25 cellular contexts compared by ENCODE assay signal in genomic region chrX:34546366-34546765, GRCh38.
"Had no signal": no experiment of that assay in that cellular context is flagged by ENCODE, and none has a peak within 500 bp of the region (broad histone marks: within the 10 kb centered on the region; RNA-seq: fewer than 3 reads in every experiment).

No MANE protein-coding gene starts in this region.

- H3K36me3 Mint-ChIP-seq: mesothelial cell of epicardium, T-cell had no signal

- H3K36me3 ChIP-seq: brain microvascular endothelial cell, gastroesophageal sphincter, heart left ventricle, thyroid gland had no signal

- H3K27me3 Mint-ChIP-seq: activated CD4-positive, alpha-beta T cell treated with anti-CD3 and anti-CD28 coated beads, Interleukin-2, amount 10 ng/mL, durations not matched to agents 24 days and 14 days; activated CD8-positive, alpha-beta T cell treated with anti-CD3 and anti-CD28 coated beads for 36 hours; effector memory CD8-positive, alpha-beta T cell; T-cell had no signal

- H3K9me3 Mint-ChIP-seq: activated CD4-positive, alpha-beta T cell treated with anti-CD3 and anti-CD28 coated beads, Interleukin-2, amount 10 ng/mL, durations not matched to agents 24 days and 14 days; activated CD8-positive, alpha-beta T cell treated with anti-CD3 and anti-CD28 coated beads for 36 hours; activated naive CD4-positive, alpha-beta T cell treated with anti-CD3 and anti-CD28 coated beads for 36 hours; effector memory CD8-positive, alpha-beta T cell; mesothelial cell of epicardium; nephron had no signal

- H3K27me3 ChIP-seq: brain microvascular endothelial cell, gastroesophageal sphincter, thyroid gland had no signal

- H3K4me3 ChIP-seq: gastroesophageal sphincter, heart left ventricle, lung, thyroid gland had no signal

- H3K9me3 ChIP-seq: gastroesophageal sphincter, heart left ventricle, thyroid gland had no signal

- H3K4me3 Mint-ChIP-seq: activated CD4-positive, alpha-beta T cell treated with anti-CD3 and anti-CD28 coated beads, Interleukin-2, amount 10 ng/mL, durations not matched to agents 24 days and 14 days; activated CD8-positive, alpha-beta T cell treated with anti-CD3 and anti-CD28 coated beads for 36 hours; activated naive CD4-positive, alpha-beta T cell treated with anti-CD3 and anti-CD28 coated beads for 36 hours; effector memory CD8-positive, alpha-beta T cell; mesothelial cell of epicardium; nephron; T-cell had no signal

- H3K27ac ChIP-seq: brain microvascular endothelial cell, epithelial cell of prostate, gastroesophageal sphincter, heart left ventricle, thyroid gland had no signal

- FAIRE-seq: urothelium cell line had no signal

- H3K4me1 ChIP-seq: gastroesophageal sphincter, heart left ventricle, thyroid gland had no signal

- H3K4me1 Mint-ChIP-seq: activated CD4-positive, alpha-beta T cell treated with anti-CD3 and anti-CD28 coated beads, Interleukin-2, amount 10 ng/mL, durations not matched to agents 24 days and 14 days; mesothelial cell of epicardium; nephron; T-cell had no signal

- DNase-seq: activated CD4-positive, alpha-beta T cell treated with anti-CD3 and anti-CD28 coated beads, Interleukin-2, amount 10 ng/mL, durations not matched to agents 24 days and 14 days; activated CD8-positive, alpha-beta T cell treated with anti-CD3 and anti-CD28 coated beads for 36 hours; activated naive CD4-positive, alpha-beta T cell treated with anti-CD3 and anti-CD28 coated beads for 36 hours; activated T-cell treated with anti-CD3 and anti-CD28 coated beads, Interleukin-2, amount 50 U/mL, for 1 hour; aorta; brain microvascular endothelial cell; cerebellar nuclear complex; effector memory CD8-positive, alpha-beta T cell; heart left ventricle; kidney; retina; stimulated activated CD4-positive, alpha-beta T cell treated with anti-CD3 and anti-CD28 coated beads, Interleukin-12 subunit alpha, Interleukin-12 subunit beta, amount 100 ng/mL, for 4 hours; stimulated activated CD4-positive, alpha-beta T cell treated with anti-CD3 and anti-CD28 coated beads, Interleukin-1b, Interleukin-23, amount 100 ng/mL, for 48 hours; stimulated activated CD8-positive, alpha-beta memory T cell treated with anti-CD3 and anti-CD28 coated beads, Interleukin-4, amount 100 ng/mL, for 48 hours; stimulated activated naive CD4-positive, alpha-beta T cell; T-cell; T-helper 9 cell; thyroid gland had no signal

- ATAC-seq: activated CD8-positive, alpha-beta T cell treated with anti-CD3 and anti-CD28 coated beads for 36 hours; effector memory CD8-positive, alpha-beta T cell; gastroesophageal sphincter; heart left ventricle; left lobe of liver; T-cell had no signal
